Comparison of ENCODE assay signal across 19 cellular contexts in genomic region chr17:51245535-51245934, GRCh38. TPM values are rescaled to one million over a fixed set of nuclear protein-coding genes. Genes with fewer than 3 reads are reported as not detected.
DNase-seq lines count a peak whose midpoint lies in the region; ATAC-seq, FAIRE-seq and TF ChIP-seq lines count a peak whose summit lies in the region.
"Had no signal": no experiment of that assay in that cellular context is flagged by ENCODE, and none has a peak within 500 bp of the region (broad histone marks: within the 10 kb centered on the region; RNA-seq: fewer than 3 reads in every experiment).

No MANE protein-coding gene starts in this region.

- H4K20me1 ChIP-seq in astrocyte (ENCODE audit: insufficient read depth, low read length) = no peaks in the 10 kb centered on the region

- no peak for DNase-seq in activated T-cell treated with anti-CD3 and anti-CD28 coated beads, Interleukin-2, amount 50 U/mL, for 72 hours
- DNase-seq in activated T-cell treated with anti-CD3 and anti-CD28 coated beads for 4 hours = no peak
- DNase-seq in astrocyte (ENCODE audit: low read depth) = peak; percentile 34
- DNase-seq in fibroblast of the aortic adventitia (ENCODE audit: low read depth) = peak; percentile 37
- no peak for DNase-seq in frontal cortex (ENCODE audit: low spot score in 2 of 2)
- DNase-seq in cerebellum (ENCODE audit: low spot score) = no peak
- no peak for DNase-seq in mesenteric fat pad (ENCODE audit: low spot score)
- DNase-seq: 8988T; AML-193; Caco-2; CD8-positive, alpha-beta memory T cell; DMS53; GOT3; H9 had no signal

- peaks cover 0 to 10% of the 10 kb centered on the region in 2 donors for H3K36me3 Mint-ChIP-seq in activated T-cell treated with anti-CD3 and anti-CD28 coated beads, Interleukin-2, amount 50 U/mL, for 72 hours (ENCODE audit: insufficient read depth in 2 of 2)
- no peaks in the 10 kb centered on the region for H3K36me3 Mint-ChIP-seq in astrocyte (ENCODE audit: low read depth, unreplicated experiment)

- no peaks in the 10 kb centered on the region for H3K36me3 ChIP-seq in astrocyte (ENCODE audit: insufficient read depth, low read length)

- H3K9me3 ChIP-seq in astrocyte (ENCODE audit: insufficient read depth, low read depth, low read length) = no peaks in the 10 kb centered on the region
- H3K9me3 ChIP-seq: BLaER1, Caco-2 had no signal

- H2AFZ ChIP-seq in astrocyte (ENCODE audit: low read depth, low read length) = no peak overlapping the region

- no peak overlapping the region for H3K9ac ChIP-seq in astrocyte (ENCODE audit: low read length)
- H3K9ac ChIP-seq: BLaER1 had no signal

- H3K27me3 ChIP-seq in astrocyte (ENCODE audit: insufficient read depth, low read length) = no peaks in the 10 kb centered on the region
- H3K27me3 ChIP-seq: BLaER1 had no signal

- H3K79me2 ChIP-seq in astrocyte (ENCODE audit: insufficient read depth, low read length) = peaks cover 14% of the 10 kb centered on the region

- H3K9me3 Mint-ChIP-seq in activated T-cell treated with anti-CD3 and anti-CD28 coated beads, Interleukin-2, amount 50 U/mL, for 72 hours = no peaks in the 10 kb centered on the region
- H3K9me3 Mint-ChIP-seq in astrocyte (ENCODE audit: unreplicated experiment) = no peaks in the 10 kb centered on the region
- H3K9me3 Mint-ChIP-seq: CD8-positive, alpha-beta memory T cell; H9 had no signal

- peaks cover 7% of the 10 kb centered on the region for H3K4me1 Mint-ChIP-seq in activated T-cell treated with anti-CD3 and anti-CD28 coated beads, Interleukin-2, amount 50 U/mL, for 72 hours (ENCODE audit: low read depth)
- H3K4me1 Mint-ChIP-seq in astrocyte (ENCODE audit: low read depth, unreplicated experiment) = peaks cover 8% of the 10 kb centered on the region
- H3K4me1 Mint-ChIP-seq: H9 had no signal

- no peak overlapping the region for H3K4me3 Mint-ChIP-seq in activated T-cell treated with anti-CD3 and anti-CD28 coated beads, Interleukin-2, amount 50 U/mL, for 72 hours
- no peak overlapping the region for H3K4me3 Mint-ChIP-seq in astrocyte (ENCODE audit: unreplicated experiment)
- H3K4me3 Mint-ChIP-seq: CD8-positive, alpha-beta memory T cell; H9 had no signal

- H3K4me3 ChIP-seq in astrocyte (ENCODE audit: insufficient read depth, low read depth, low read length) (no peak overlapping the region), fibroblast of the aortic adventitia (ENCODE audit: low read depth, low read length) (no peak overlapping the region)
- H3K4me3 ChIP-seq: BLaER1 had no signal

- no peak overlapping the region for H3K27ac ChIP-seq in astrocyte (ENCODE audit: low read depth, low read length)
- H3K27ac ChIP-seq: BLaER1 had no signal

- TF ChIP-seq CTCF in astrocyte (IDR thresholded peaks at IDR 0.05; ENCODE audit: insufficient read depth, low read depth, low read length) = no peak
- no peak for TF ChIP-seq CTCF in fibroblast of the aortic adventitia (IDR thresholded peaks at IDR 0.05; ENCODE audit: insufficient read depth, low read length)

- H3K27me3 Mint-ChIP-seq in activated T-cell treated with anti-CD3 and anti-CD28 coated beads, Interleukin-2, amount 50 U/mL, for 72 hours (ENCODE audit: low read depth) = no peaks in the 10 kb centered on the region
- no peaks in the 10 kb centered on the region for H3K27me3 Mint-ChIP-seq in astrocyte (ENCODE audit: low read depth, unreplicated experiment)
- H3K27me3 Mint-ChIP-seq: CD8-positive, alpha-beta memory T cell had no signal

- FAIRE-seq in astrocyte (lab: Jason Lieb, UNC) (no peak), frontal cortex (lab: Jason Lieb, UNC) (no peak)
- FAIRE-seq: GM12892, GM19239, HepG2, HTR-8/SVneo had no signal

- no peak overlapping the region for H3K4me2 ChIP-seq in astrocyte (ENCODE audit: low read length)
- H3K4me2 ChIP-seq: BLaER1 had no signal

- peak overlapping the region; percentile 33 for H3K27ac Mint-ChIP-seq in activated T-cell treated with anti-CD3 and anti-CD28 coated beads, Interleukin-2, amount 50 U/mL, for 72 hours
- no peak overlapping the region for H3K27ac Mint-ChIP-seq in astrocyte (ENCODE audit: unreplicated experiment)
- H3K27ac Mint-ChIP-seq: H9 had no signal

- H3K4me1 ChIP-seq in astrocyte (ENCODE audit: insufficient read depth, low read length) = no peaks in the 10 kb centered on the region
- H3K4me1 ChIP-seq: BLaER1, Caco-2 had no signal

- ATAC-seq in activated T-cell treated with anti-CD3 and anti-CD28 coated beads, Interleukin-2, amount 50 U/mL, for 72 hours (replicated peaks in 1 of 2) = no peak
- ATAC-seq: HepG2 had no signal

RNA-seq across cellular contexts. Expression of gene MBTD1, which starts 14.3 kb away (rescaled TPM):
- total RNA-seq in activated T-cell treated with anti-CD3 and anti-CD28 coated beads, Interleukin-2, amount 50 U/mL, for 72 hours = 10 to 100 TPM; 12.0 to 13.6 TPM
- total RNA-seq in astrocyte (11.1 and 11.3 TPM in 2 replicates), fibroblast of the aortic adventitia (ENCODE audit: low replicate concordance) (13.1 and 15.7 TPM in 2 replicates), frontal cortex (64.4 TPM), cerebellum (60.2 TPM), mesenteric fat pad (9.3 TPM)

RNA-seq across cellular contexts. Expression of gene UTP18, which starts 14.8 kb away (rescaled TPM):
- total RNA-seq in activated T-cell treated with anti-CD3 and anti-CD28 coated beads, Interleukin-2, amount 50 U/mL, for 72 hours = 10 to 100 TPM; 47.4 to 58.3 TPM
- total RNA-seq in astrocyte (26.2 and 35.0 TPM in 2 replicates), fibroblast of the aortic adventitia (ENCODE audit: low replicate concordance) (41.8 and 80.5 TPM in 2 replicates), frontal cortex (70.5 TPM), cerebellum (28.2 TPM), mesenteric fat pad (21.5 TPM)

Comparison
In these comparisons a context has a peak if more than half of its experiments do, and no peak if none do; other contexts are left out.
1. DNase-seq: peak in astrocyte (single experiment) and fibroblast of the aortic adventitia (single experiment); none in activated T-cell treated with anti-CD3 and anti-CD28 coated beads, Interleukin-2, amount 50 U/mL, for 72 hours (0 of 2), activated T-cell treated with anti-CD3 and anti-CD28 coated beads for 4 hours (single experiment), frontal cortex (0 of 2), cerebellum (single experiment) and mesenteric fat pad (single experiment).